In the genomic region with DNA sequence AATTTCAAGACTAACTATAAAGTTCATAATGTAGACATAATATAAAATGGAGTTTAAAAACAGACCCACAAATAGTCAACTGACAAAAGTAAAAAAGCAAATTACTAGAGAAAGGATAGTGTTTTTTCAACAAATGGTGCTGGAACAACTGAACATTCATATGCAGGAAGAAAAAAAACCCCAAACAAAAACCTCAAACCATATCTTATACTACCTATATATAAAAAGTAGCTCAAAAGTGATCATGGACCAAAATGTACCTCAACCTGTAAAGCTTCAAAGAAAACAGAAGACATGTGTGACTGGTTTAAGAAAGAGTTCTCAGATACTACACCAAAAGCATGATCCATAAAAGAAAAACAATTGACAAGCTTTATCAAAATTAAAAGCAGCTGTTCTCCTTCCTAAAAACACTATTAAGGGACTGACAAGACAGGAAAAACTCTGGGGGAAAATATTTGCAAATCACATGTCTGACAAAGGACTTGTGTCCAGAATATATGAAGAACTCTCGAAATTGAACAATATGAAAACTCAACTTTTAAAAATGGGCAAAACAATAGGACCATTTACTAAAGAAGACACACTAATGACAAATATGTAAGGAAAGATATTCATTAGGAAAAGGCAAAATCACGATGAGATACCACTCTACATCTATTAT, we compare ENCODE assay signal across 15 cellular contexts. TPM values are rescaled to one million over a fixed set of nuclear protein-coding genes. Genes with fewer than 3 reads are reported as not detected.
DNase-seq lines count a peak whose midpoint lies in the region; ATAC-seq, FAIRE-seq and TF ChIP-seq lines count a peak whose summit lies in the region.
"Had no signal": no experiment of that assay in that cellular context is flagged by ENCODE, and none has a peak within 500 bp of the region (broad histone marks: within the 10 kb centered on the region; RNA-seq: fewer than 3 reads in every experiment).

No MANE protein-coding gene starts in this region.

- H3K27ac Mint-ChIP-seq in CD4-positive, CD25-positive, alpha-beta regulatory T cell: peak overlapping the region; percentile 26 to 83 (median 69)
- H3K27ac Mint-ChIP-seq in activated naive CD8-positive, alpha-beta T cell: peak overlapping the region; percentile 90

- H3K27ac ChIP-seq in CD4-positive, CD25-positive, alpha-beta regulatory T cell (ENCODE audit: insufficient read depth, low read length, poor library complexity, severe bottlenecking): peak overlapping the region; percentile 53
- peak overlapping the region; percentile 43 for H3K27ac ChIP-seq in muscle layer of duodenum (ENCODE audit: low read length)
- H3K27ac ChIP-seq in heart left ventricle: peak overlapping the region in 1 of 12 donors; percentile 21

- no peaks in the 10 kb centered on the region for H3K9me3 ChIP-seq in CD4-positive, CD25-positive, alpha-beta regulatory T cell (ENCODE audit: control insufficient read depth in 2 of 2, low read length in 2 of 2)
- H3K9me3 ChIP-seq in muscle layer of duodenum (ENCODE audit: control insufficient read depth in 1 of 2, low read length in 2 of 2) (no peaks in the 10 kb centered on the region), heart left ventricle (no peaks in the 10 kb centered on the region)
- H3K9me3 ChIP-seq: mucosa of descending colon had no signal

- DNase-seq in CD4-positive, CD25-positive, alpha-beta regulatory T cell: no peak
- DNase-seq in HTR-8/SVneo (ENCODE audit: insufficient read length, low spot score) (no peak), NCI-H2081 (lab: John Stamatoyannopoulos, UW) (no peak), left ventricle myocardium superior (no peak), heart left ventricle (no peak), globus pallidus (ENCODE audit: low spot score) (no peak)
- DNase-seq: H9; mucosa of descending colon; NCI-H1417 treated with DMSO at 0.1 percent for 48 hours; NCI-H510A treated with DMSO at 0.1 percent for 48 hours; retina; stimulated activated CD4-positive, alpha-beta T cell treated with anti-CD3 and anti-CD28 coated beads, Interleukin-4, amount 100 ng/mL, for 24 hours had no signal

- intact Hi-C loops in left ventricle myocardium superior (cut with micrococcal nuclease): no loop called here
- intact Hi-C loops in heart left ventricle (cut with DNase I): no loop called here

- no peak for ATAC-seq in CD4-positive, CD25-positive, alpha-beta regulatory T cell (ENCODE audit: low read depth in 2 of 2)
- ATAC-seq in left ventricle myocardium superior (no peak), heart left ventricle (no peak)
- ATAC-seq: mucosa of descending colon had no signal

- H3K9me3 Mint-ChIP-seq in CD4-positive, CD25-positive, alpha-beta regulatory T cell: no peaks in the 10 kb centered on the region
- no peaks in the 10 kb centered on the region for H3K9me3 Mint-ChIP-seq in activated naive CD8-positive, alpha-beta T cell (ENCODE audit: low read depth)
- H3K9me3 Mint-ChIP-seq: CD14-positive monocyte, H9 had no signal

- H3K27me3 ChIP-seq in CD4-positive, CD25-positive, alpha-beta regulatory T cell (ENCODE audit: control insufficient read depth, insufficient read depth, low read length): no peaks in the 10 kb centered on the region
- no peaks in the 10 kb centered on the region for H3K27me3 ChIP-seq in muscle layer of duodenum (ENCODE audit: low read depth, low read length)
- no peaks in the 10 kb centered on the region for H3K27me3 ChIP-seq in heart left ventricle

- H3K4me1 Mint-ChIP-seq in CD4-positive, CD25-positive, alpha-beta regulatory T cell: peaks cover 16 to 72% (median 53%) of the 10 kb centered on the region in 4 donors
- peaks cover 62% of the 10 kb centered on the region for H3K4me1 Mint-ChIP-seq in activated naive CD8-positive, alpha-beta T cell (ENCODE audit: low read depth)
- H3K4me1 Mint-ChIP-seq: H9 had no signal

- no peak for TF ChIP-seq POLR2A in heart left ventricle (IDR thresholded peaks at IDR 0.05)

- H3K27me3 Mint-ChIP-seq in CD4-positive, CD25-positive, alpha-beta regulatory T cell: no peaks in the 10 kb centered on the region
- H3K27me3 Mint-ChIP-seq in activated naive CD8-positive, alpha-beta T cell: no peaks in the 10 kb centered on the region

- FAIRE-seq in HTR-8/SVneo (lab: Jason Lieb, UNC): peak; percentile 49

- peak overlapping the region; percentile 18 to 77 (median 59) for H3K4me3 Mint-ChIP-seq in CD4-positive, CD25-positive, alpha-beta regulatory T cell
- H3K4me3 Mint-ChIP-seq in activated naive CD8-positive, alpha-beta T cell: peak overlapping the region; percentile 36
- H3K4me3 Mint-ChIP-seq: CD14-positive monocyte, H9 had no signal

- peaks cover 17% of the 10 kb centered on the region for H3K36me3 Mint-ChIP-seq in CD4-positive, CD25-positive, alpha-beta regulatory T cell
- H3K36me3 Mint-ChIP-seq in activated naive CD8-positive, alpha-beta T cell: peaks cover 15% of the 10 kb centered on the region

- H3K4me1 ChIP-seq in CD4-positive, CD25-positive, alpha-beta regulatory T cell (ENCODE audit: control insufficient read depth, insufficient read depth, low read length, poor library complexity, severe bottlenecking): peaks cover 42% of the 10 kb centered on the region
- H3K4me1 ChIP-seq in muscle layer of duodenum (ENCODE audit: control insufficient read depth in 1 of 2, insufficient read depth in 2 of 2, low read length in 2 of 2): peaks cover 12 to 28% of the 10 kb centered on the region in 2 donors
- peaks cover 4 to 48% (median 29%) of the 10 kb centered on the region in 12 donors for H3K4me1 ChIP-seq in heart left ventricle

- no peak for TF ChIP-seq CTCF in heart left ventricle (IDR thresholded peaks at IDR 0.05)

- WGBS in heart left ventricle, 4 donors: 72 to 79% (median 75%) methylated on average over 2 of the region's 2 CpGs

- peaks cover 46% of the 10 kb centered on the region for H3K36me3 ChIP-seq in CD4-positive, CD25-positive, alpha-beta regulatory T cell (ENCODE audit: control insufficient read depth, insufficient read depth, low read length)
- H3K36me3 ChIP-seq in muscle layer of duodenum (ENCODE audit: control insufficient read depth in 1 of 2, insufficient read depth in 2 of 2, low read length in 2 of 2) (peaks cover 19 to 31% of the 10 kb centered on the region in 2 donors), heart left ventricle (peaks cover 0 to 96% (median 70%) of the 10 kb centered on the region in 9 donors)

- H3K4me3 ChIP-seq in CD4-positive, CD25-positive, alpha-beta regulatory T cell (ENCODE audit: low read depth, low read length): peak overlapping the region; percentile 56
- H3K4me3 ChIP-seq in muscle layer of duodenum (ENCODE audit: low read depth in 1 of 2, low read length in 2 of 2): no peak overlapping the region
- no peak overlapping the region for H3K4me3 ChIP-seq in heart left ventricle
- H3K4me3 ChIP-seq: mucosa of descending colon had no signal

RNA-seq across cellular contexts. Expression of a gene that starts 22.7 kb away (rescaled TPM):
- total RNA-seq in CD4-positive, CD25-positive, alpha-beta regulatory T cell: 102 TPM
- polyA plus RNA-seq in CD4-positive, CD25-positive, alpha-beta regulatory T cell: 10 to 100 TPM; 23.3 to 30.4 (median 24.8) TPM
- total RNA-seq in left ventricle myocardium superior (16.4 TPM), heart left ventricle (10 to 100 TPM in 8 of 9 donors, 1 to 10 TPM in 1; 7.0 to 23.1 (median 16.0) TPM)
- polyA plus RNA-seq in heart left ventricle: 10 to 100 TPM in 1 of 2 donors, 1 to 10 TPM in 1; 5.6 to 11.7 TPM

RNA-seq across cellular contexts. Expression of a gene that starts 31.0 kb away (rescaled TPM):
- total RNA-seq in CD4-positive, CD25-positive, alpha-beta regulatory T cell: 137 TPM
- polyA plus RNA-seq in CD4-positive, CD25-positive, alpha-beta regulatory T cell: 100 to 1,000 TPM; 187 to 218 (median 191) TPM
- total RNA-seq in left ventricle myocardium superior (163 TPM), heart left ventricle (100 to 1,000 TPM; 121 to 232 (median 155) TPM)
- 100 to 1,000 TPM; 206 to 208 TPM for polyA plus RNA-seq in heart left ventricle
